In the genomic region with DNA sequence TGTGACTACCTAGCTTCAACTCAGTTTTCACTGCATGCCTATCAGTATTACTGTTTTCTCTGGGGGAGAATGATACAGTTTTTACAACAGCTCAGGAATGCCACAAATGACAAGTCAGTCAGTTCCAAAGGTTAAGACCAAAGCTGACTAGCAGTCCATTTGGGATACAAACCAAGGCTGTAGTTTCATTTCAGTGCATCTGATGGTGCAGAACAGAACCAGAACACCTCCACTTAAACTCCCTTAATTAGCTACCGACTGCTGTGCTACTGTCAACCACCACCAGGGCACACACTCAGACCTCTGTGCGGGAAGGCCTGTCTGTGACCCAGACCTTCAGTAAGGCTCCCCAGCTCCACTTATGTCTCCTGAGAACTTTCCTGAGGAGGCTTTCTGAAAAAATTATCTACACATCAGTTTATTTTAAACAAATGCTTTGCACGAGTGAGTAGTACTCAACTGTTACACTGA, we compare ENCODE assay signal across 8 cellular contexts. TPM values are rescaled to one million over a fixed set of nuclear protein-coding genes. Genes with fewer than 3 reads are reported as not detected.
DNase-seq lines count a peak whose midpoint lies in the region; ATAC-seq and TF ChIP-seq lines count a peak whose summit lies in the region.
"Had no signal": no experiment of that assay in that cellular context is flagged by ENCODE, and none has a peak within 500 bp of the region (broad histone marks: within the 10 kb centered on the region; RNA-seq: fewer than 3 reads in every experiment).

No MANE protein-coding gene starts in this region.

- no peaks in the 10 kb centered on the region for H3K9me3 Mint-ChIP-seq in neural progenitor cell
- H3K9me3 Mint-ChIP-seq: T-cell had no signal

- H3K27me3 Mint-ChIP-seq in neural progenitor cell (ENCODE audit: insufficient read depth, low read depth) = no peaks in the 10 kb centered on the region
- H3K27me3 Mint-ChIP-seq: T-cell had no signal

- H3F3A ChIP-seq in neural progenitor cell (ENCODE audit: low read depth) = peaks cover 70% of the 10 kb centered on the region

- no peaks in the 10 kb centered on the region for H3K4me1 ChIP-seq in neural progenitor cell

- no peak overlapping the region for H3K4me2 ChIP-seq in neural progenitor cell

- H3K36me3 ChIP-seq in neural progenitor cell = peaks cover 3% of the 10 kb centered on the region

- H3K9me3 ChIP-seq in neural progenitor cell (ENCODE audit: low read depth) = no peaks in the 10 kb centered on the region

- H3K79me2 ChIP-seq in neural progenitor cell (ENCODE audit: low read depth) = peaks cover 18% of the 10 kb centered on the region

- TF ChIP-seq CTCF in neural progenitor cell (IDR thresholded peaks at IDR 0.05) = peak; percentile 39

- H3K27ac ChIP-seq in neural progenitor cell = no peak overlapping the region

- no peak overlapping the region for H3K4me3 ChIP-seq in neural progenitor cell

- H3K9ac ChIP-seq in neural progenitor cell = no peak overlapping the region

- peaks cover 32% of the 10 kb centered on the region for H3K36me3 Mint-ChIP-seq in neural progenitor cell

- no peak for ATAC-seq in GM19351 (IDR thresholded peaks at IDR 0.05; ENCODE audit: unreplicated experiment)
- ATAC-seq in HG03280 (IDR thresholded peaks at IDR 0.05; ENCODE audit: unreplicated experiment) = no peak
- ATAC-seq: T-cell had no signal

- peaks cover 48% of the 10 kb centered on the region for H4K20me1 ChIP-seq in neural progenitor cell (ENCODE audit: low read depth)

- H3K27me3 ChIP-seq in neural progenitor cell = no peaks in the 10 kb centered on the region

- H2AFZ ChIP-seq in neural progenitor cell (replicated peaks) = no peak overlapping the region

- DNase-seq in EL = peak; percentile 74
- DNase-seq in Kasumi-1 (lab: John Stamatoyannopoulos, UW) = peak; percentile 61 to 74
- peak; percentile 57 for DNase-seq in dermis blood vessel endothelial cell
- DNase-seq in neural progenitor cell (ENCODE audit: low spot score) = no peak
- no peak for DNase-seq in Ammon's horn (ENCODE audit: low spot score)

- peaks cover 13% of the 10 kb centered on the region for H3K4me1 Mint-ChIP-seq in neural progenitor cell
- H3K4me1 Mint-ChIP-seq: T-cell had no signal

- no peak overlapping the region for H3K27ac Mint-ChIP-seq in neural progenitor cell
- H3K27ac Mint-ChIP-seq: T-cell had no signal

- H3K4me3 Mint-ChIP-seq in neural progenitor cell = no peak overlapping the region
- H3K4me3 Mint-ChIP-seq: T-cell had no signal

RNA-seq across cellular contexts. Expression of gene NFE2L1, which starts 20.4 kb away (rescaled TPM):
- total RNA-seq in dermis blood vessel endothelial cell (95.1 and 209 TPM in 2 replicates), neural progenitor cell (ENCODE audit: low replicate concordance) (73.4 and 104 TPM in 2 replicates)

RNA-seq across cellular contexts. Expression of gene COPZ2, which starts 30.9 kb away (rescaled TPM):
- total RNA-seq in dermis blood vessel endothelial cell (3.8 and 6.5 TPM in 2 replicates), neural progenitor cell (ENCODE audit: low replicate concordance) (0.30 and 0.74 TPM in 2 replicates)

RNA-seq across cellular contexts. Expression of gene CBX1, which starts 32.8 kb away (rescaled TPM):
- total RNA-seq in dermis blood vessel endothelial cell = 65.7 and 81.3 TPM in 2 replicates
- total RNA-seq in neural progenitor cell (ENCODE audit: low replicate concordance) = 206 and 208 TPM in 2 replicates

RNA-seq across cellular contexts. Expression of gene SNX11, which starts 39.0 kb away (rescaled TPM):
- total RNA-seq in dermis blood vessel endothelial cell (14.0 and 15.9 TPM in 2 replicates), neural progenitor cell (ENCODE audit: low replicate concordance) (23.4 and 26.2 TPM in 2 replicates)

Comparison
In these comparisons a context has a peak if more than half of its experiments do, and no peak if none do; other contexts are left out.
1. DNase-seq: peak in EL (single experiment), Kasumi-1 (2 of 2) and dermis blood vessel endothelial cell (single experiment); none in neural progenitor cell (single experiment) and Ammon's horn (single experiment).